ENCODE assay signal across 29 cellular contexts in genomic region chr6:166602928-166603690, GRCh38.
DNase-seq lines count a peak whose midpoint lies in the region.
"Had no signal": no experiment of that assay in that cellular context is flagged by ENCODE, and none has a peak within 500 bp of the region (broad histone marks: within the 10 kb centered on the region; RNA-seq: fewer than 3 reads in every experiment).

No MANE protein-coding gene starts in this region.

- H3K4me1 ChIP-seq in stomach smooth muscle (ENCODE audit: control insufficient read depth, insufficient read depth, low read length) = peaks cover 22% of the 10 kb centered on the region

- no peaks in the 10 kb centered on the region for H3K27me3 ChIP-seq in stomach smooth muscle (ENCODE audit: control insufficient read depth in 1 of 2, insufficient read depth in 2 of 2, low read length in 2 of 2)
- H3K27me3 ChIP-seq: dorsolateral prefrontal cortex, gastrocnemius medialis, MG63, transverse colon had no signal

- H3K9me3 ChIP-seq in stomach smooth muscle (ENCODE audit: control insufficient read depth in 2 of 2, low read length in 2 of 2) = no peaks in the 10 kb centered on the region
- H3K9me3 ChIP-seq: gastrocnemius medialis, MG63, SK-N-SH, transverse colon had no signal

- H3K9ac ChIP-seq in stomach smooth muscle (ENCODE audit: low read length in 2 of 2) = peak overlapping the region in 1 of 2 donors; percentile 42
- H3K9ac ChIP-seq: SK-N-SH had no signal

- H3K36me3 ChIP-seq in stomach smooth muscle (ENCODE audit: control insufficient read depth in 2 of 2, insufficient read depth in 2 of 2, low read length in 2 of 2) = no peaks in the 10 kb centered on the region
- H3K36me3 ChIP-seq: gastrocnemius medialis, MG63, transverse colon had no signal

- H3K27ac ChIP-seq in stomach smooth muscle (ENCODE audit: low read length) = peak overlapping the region; percentile 11
- H3K27ac ChIP-seq: gastrocnemius medialis had no signal

- peak; percentile 22 for DNase-seq in NCI-H187 treated with DMSO at 0.1 percent for 48 hours (lab: John Stamatoyannopoulos, UW)
- DNase-seq in NCI-H187 (lab: John Stamatoyannopoulos, UW) = no peak
- peak; percentile 83 for DNase-seq in NCI-H774 (lab: John Stamatoyannopoulos, UW)
- DNase-seq in islet precursor cell = peak; percentile 29
- DNase-seq in activated naive CD4-positive, alpha-beta T cell (lab: John Stamatoyannopoulos, UW) = no peak
- DNase-seq in cerebellar cortex (ENCODE audit: low spot score) = no peak
- no peak for DNase-seq in cortex of kidney (lab: John Stamatoyannopoulos, UW)
- DNase-seq: activated B cell treated with CpG ODN at 0.5 μM for 24 hours; activated CD4-positive, alpha-beta T cell treated with anti-CD3 and anti-CD28 coated beads, Interleukin-2, amount 50 U/mL, for 1 hour; activated naive CD4-positive, alpha-beta T cell treated with anti-CD3 and anti-CD28 coated beads for 36 hours; activated T-cell treated with anti-CD3 and anti-CD28 coated beads, Interleukin-2, amount 50 U/mL, for 72 hours; CD8-positive, alpha-beta memory T cell; dorsolateral prefrontal cortex; EL; gastrocnemius medialis; GOT3; KG1; MG63; midbrain; naive thymus-derived CD8-positive, alpha-beta T cell; NCI-H1436; NCI-H2171; NCI-H510A; nucleus accumbens; PC-3; SK-N-SH; stimulated activated CD4-positive, alpha-beta T cell treated with anti-CD3 and anti-CD28 coated beads, Interleukin-15, amount 100 ng/mL, for 24 hours; transverse colon had no signal

- peak overlapping the region; percentile 27 to 40 for H3K4me3 ChIP-seq in stomach smooth muscle (ENCODE audit: low read length in 2 of 2)
- H3K4me3 ChIP-seq: dorsolateral prefrontal cortex, gastrocnemius medialis, MG63, transverse colon had no signal

Comparison
In these comparisons a context has a peak if more than half of its experiments do, and no peak if none do; other contexts are left out.
1. DNase-seq: peak in NCI-H187 treated with DMSO at 0.1 percent for 48 hours (single experiment), NCI-H774 (single experiment) and islet precursor cell (single experiment); none in NCI-H187 (0 of 2), activated naive CD4-positive, alpha-beta T cell (0 of 4), cerebellar cortex (single experiment) and cortex of kidney (single experiment).